Comparison of ENCODE assay signal across 16 cellular contexts in the genomic region with DNA sequence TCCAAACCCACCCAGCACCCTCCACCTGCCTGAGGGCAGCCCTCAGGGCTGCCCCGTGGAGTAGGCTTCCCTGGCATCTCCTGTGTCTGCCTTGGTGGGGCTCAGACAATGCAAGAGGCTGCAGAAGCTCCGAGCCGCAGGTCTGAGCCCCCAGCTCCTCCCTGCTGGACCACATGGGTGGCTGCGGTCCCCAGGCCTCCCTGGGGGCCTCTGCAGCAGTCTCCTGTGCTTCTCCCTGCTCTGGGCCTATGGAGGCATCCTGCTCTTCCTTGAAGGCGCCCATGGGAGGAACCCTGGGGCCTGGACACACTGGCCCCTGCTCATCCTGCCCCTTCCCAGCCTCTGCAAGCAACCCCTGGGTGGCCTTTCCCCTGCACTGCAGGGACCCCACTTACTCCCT.
DNase-seq lines count a peak whose midpoint lies in the region; ATAC-seq and TF ChIP-seq lines count a peak whose summit lies in the region.
"Had no signal": no experiment of that assay in that cellular context is flagged by ENCODE, and none has a peak within 500 bp of the region (broad histone marks: within the 10 kb centered on the region; RNA-seq: fewer than 3 reads in every experiment).

No MANE protein-coding gene starts in this region.

- POLR2A ChIA-PET in HEK293 (lab: Yijun Ruan, JAX) = no interaction called here

- H3K36me3 ChIP-seq in right atrium auricular region (no peaks in the 10 kb centered on the region), HEK293 (ENCODE audit: control insufficient read depth in 2 of 2, insufficient read depth in 1 of 2, low read length in 2 of 2) (no peaks in the 10 kb centered on the region), lower lobe of right lung (no peaks in the 10 kb centered on the region)
- H3K36me3 ChIP-seq: HAP-1 had no signal

- TF ChIP-seq CTCF in right atrium auricular region (IDR thresholded peaks at IDR 0.05) (no peak), HEK293 (tag by site-specific recombination; IDR thresholded peaks at IDR 0.05) (no peak), lower lobe of right lung (IDR thresholded peaks at IDR 0.05) (no peak)

- CTCF ChIA-PET in HEK293 (lab: Yijun Ruan, JAX) = no interaction called here

- DNase-seq in Right ventricle myocardium superior = peak; percentile 10
- DNase-seq in right atrium auricular region (ENCODE audit: low spot score) = no peak
- peak; percentile 15 for DNase-seq in lower lobe of right lung
- no peak for DNase-seq in NCI-H345 (lab: John Stamatoyannopoulos, UW)
- no peak for DNase-seq in GM19240 (ENCODE audit: insufficient read length, low spot score)
- no peak for DNase-seq in NCI-H1436 (lab: John Stamatoyannopoulos, UW)
- DNase-seq: AML-193; Calu3; CD8-positive, alpha-beta T cell; DMS79 treated with DMSO at 0.1 percent for 48 hours; GF-D8; GM23248 had no signal

- no peak overlapping the region for H3K4me3 ChIP-seq in right atrium auricular region
- H3K4me3 ChIP-seq in HEK293 (ENCODE audit: low read depth, low read length) = no peak overlapping the region
- H3K4me3 ChIP-seq in lower lobe of right lung = no peak overlapping the region
- H3K4me3 ChIP-seq: A549, GM23248, HAP-1 had no signal

- ATAC-seq in Right ventricle myocardium superior (ENCODE audit: poor library complexity) = no peak
- ATAC-seq in lower lobe of right lung = no peak
- ATAC-seq: A549; CD8-positive, alpha-beta T cell had no signal

- H3K9me3 ChIP-seq in right atrium auricular region = no peaks in the 10 kb centered on the region
- no peaks in the 10 kb centered on the region for H3K9me3 ChIP-seq in HEK293 (ENCODE audit: control insufficient read depth, insufficient read depth, low read depth, low read length)
- no peaks in the 10 kb centered on the region for H3K9me3 ChIP-seq in lower lobe of right lung
- H3K9me3 ChIP-seq: A549, HAP-1 had no signal

- intact Hi-C loops in Right ventricle myocardium superior (cut with DNase I) (no loop called here), lower lobe of right lung (cut with DNase I) (no loop called here)

- no peaks in the 10 kb centered on the region for H3K4me1 ChIP-seq in right atrium auricular region
- no peaks in the 10 kb centered on the region for H3K4me1 ChIP-seq in HEK293 (ENCODE audit: control insufficient read depth, insufficient read depth, low read length)
- H3K4me1 ChIP-seq in lower lobe of right lung = no peaks in the 10 kb centered on the region
- H3K4me1 ChIP-seq: A549, HAP-1 had no signal

- no peak overlapping the region for H3K27ac ChIP-seq in right atrium auricular region
- H3K27ac ChIP-seq in HEK293 (ENCODE audit: extremely low read depth, low read depth, low read length) = no peak overlapping the region
- no peak overlapping the region for H3K27ac ChIP-seq in lower lobe of right lung
- H3K27ac ChIP-seq: 22Rv1, A549, GM23248 had no signal

- H3K27me3 ChIP-seq in right atrium auricular region (no peaks in the 10 kb centered on the region), lower lobe of right lung (ENCODE audit: low read depth) (peaks cover 28% of the 10 kb centered on the region)

TF ChIP-seq in HEK293, 187 proteins besides CTCF, POLR2A, EP300 and RAD21:
- no peak for TF ChIP-seq ZFP3 (tag by site-specific recombination; IDR thresholded peaks at IDR 0.05; ENCODE audit: low read depth)
- TF ChIP-seq ZIC2 (tag by site-specific recombination; IDR thresholded peaks at IDR 0.05) = peak; percentile 44; the same call in 1 of the 2 replicates

Comparison
In these comparisons a context has a peak if more than half of its experiments do, and no peak if none do; other contexts are left out.
1. DNase-seq: peak in Right ventricle myocardium superior (single experiment) and lower lobe of right lung (single experiment); none in right atrium auricular region (single experiment), NCI-H345 (single experiment), GM19240 (single experiment) and NCI-H1436 (single experiment).